In genomic region chr17:42387221-42387657, GRCh38 we compare ENCODE assay signal across 8 cellular contexts. TPM values are rescaled to one million over a fixed set of nuclear protein-coding genes. Genes with fewer than 3 reads are reported as not detected.
A peak's percentile ranks its signal among the peaks of the same experiment; 100 is the strongest.
DNase-seq lines count a peak whose midpoint lies in the region; ATAC-seq and TF ChIP-seq lines count a peak whose summit lies in the region.

No MANE protein-coding gene starts in this region.

- H3K79me2 ChIP-seq in OCI-LY7 (ENCODE audit: insufficient read depth, low read depth, low read length): no peaks in the 10 kb centered on the region; the same call in 1 of the 2 replicates

- H3K27me3 Mint-ChIP-seq in activated CD4-positive, alpha-beta T cell treated with anti-CD3 and anti-CD28 coated beads, Interleukin-2, amount 10 ng/mL, durations not matched to agents 24 days and 14 days: no peaks in the 10 kb centered on the region

- H3K4me3 ChIP-seq in OCI-LY7 (ENCODE audit: low read depth, low read length, poor library complexity, severe bottlenecking): peak overlapping the region; percentile 77
- peak overlapping the region; percentile 97 for H3K4me3 ChIP-seq in colonic mucosa
- H3K4me3 ChIP-seq in mesodermal cell (ENCODE audit: extremely low read depth, insufficient read depth, low read length, poor library complexity, severe bottlenecking): peak overlapping the region; percentile 97

- H3K9me3 Mint-ChIP-seq in activated CD4-positive, alpha-beta T cell treated with anti-CD3 and anti-CD28 coated beads, Interleukin-2, amount 10 ng/mL, durations not matched to agents 24 days and 14 days: no peaks in the 10 kb centered on the region

- H3K36me3 Mint-ChIP-seq in activated CD4-positive, alpha-beta T cell treated with anti-CD3 and anti-CD28 coated beads, Interleukin-2, amount 10 ng/mL, durations not matched to agents 24 days and 14 days (ENCODE audit: low read depth): peaks cover 30% of the 10 kb centered on the region

- H3K27ac ChIP-seq in OCI-LY7 (ENCODE audit: low read depth, low read length, poor library complexity, severe bottlenecking) (no peak overlapping the region), colonic mucosa (peak overlapping the region; percentile 100), mesodermal cell (ENCODE audit: low read depth, low read length, severe bottlenecking) (no peak overlapping the region)

- no peaks in the 10 kb centered on the region for H3K9me2 ChIP-seq in OCI-LY7 (ENCODE audit: insufficient read depth, low read length)

- peaks cover 25% of the 10 kb centered on the region for H3K4me1 ChIP-seq in OCI-LY7 (ENCODE audit: insufficient read depth, low read length, poor library complexity, severe bottlenecking)
- peaks cover 8% of the 10 kb centered on the region for H3K4me1 ChIP-seq in colonic mucosa
- no peaks in the 10 kb centered on the region for H3K4me1 ChIP-seq in mesodermal cell (ENCODE audit: control insufficient read depth, insufficient read depth, low read length, poor library complexity, severe bottlenecking)

- H4K20me1 ChIP-seq in OCI-LY7 (ENCODE audit: insufficient read depth, low read length): no peaks in the 10 kb centered on the region

- H2AFZ ChIP-seq in OCI-LY7 (ENCODE audit: low read length): peak overlapping the region; percentile 66; the same call in 1 of the 2 replicates

- no peak for TF ChIP-seq CTCF in OCI-LY7 (conservative IDR thresholded peaks at IDR 0.05; ENCODE audit: low read length)
- TF ChIP-seq CTCF in colonic mucosa (IDR thresholded peaks at IDR 0.05): no peak

- peak overlapping the region; percentile 100 for H3K27ac Mint-ChIP-seq in activated CD4-positive, alpha-beta T cell treated with anti-CD3 and anti-CD28 coated beads, Interleukin-2, amount 10 ng/mL, durations not matched to agents 24 days and 14 days

- ATAC-seq in HG03175 (IDR thresholded peaks at IDR 0.05; ENCODE audit: unreplicated experiment) (no peak), GM18519 (IDR thresholded peaks at IDR 0.05; ENCODE audit: low FRiP score, unreplicated experiment) (no peak)

- intact Hi-C loops in activated CD4-positive, alpha-beta T cell treated with anti-CD3 and anti-CD28 coated beads, Interleukin-2, amount 10 ng/mL, durations not matched to agents 24 days and 14 days (cut with micrococcal nuclease): loop anchor here (1.0 kb wide), 1 partner anchor 64 kb away; no protein-coding TSS in a partner anchor
- intact Hi-C loops in OCI-LY7 (cut with micrococcal nuclease; ENCODE audit: unreplicated experiment) (loop anchor here (10.0 kb wide), 1 partner anchor 272 kb away; the partner anchor contains the start of gene DHX58), colonic mucosa (cut with DNase I) (no loop called here)

- BruUV-seq in OCI-LY7 (replicated peaks; lab: Mats Ljungman, UMichigan): no TSS peak

- DNase-seq in activated CD4-positive, alpha-beta T cell treated with anti-CD3 and anti-CD28 coated beads, Interleukin-2, amount 10 ng/mL, durations not matched to agents 24 days and 14 days: peak; percentile 75
- no peak for DNase-seq in activated CD4-positive, alpha-beta T cell treated with anti-CD3 and anti-CD28 coated beads, Interleukin-2, amount 50 U/mL, for 1 hour
- no peak for DNase-seq in OCI-LY7 (ENCODE audit: low spot score)
- DNase-seq in colonic mucosa: peak; percentile 74
- no peak for DNase-seq in LoVo (ENCODE audit: low spot score)

- 17 to 19% methylated on average over 3 of the region's 7 CpGs for WGBS in mesodermal cell (ENCODE audit: insufficient coverage in 2 of 2), 2 experiments

- H3K4me3 Mint-ChIP-seq in activated CD4-positive, alpha-beta T cell treated with anti-CD3 and anti-CD28 coated beads, Interleukin-2, amount 10 ng/mL, durations not matched to agents 24 days and 14 days: peak overlapping the region; percentile 83

- H3K9ac ChIP-seq in colonic mucosa (ENCODE audit: low read depth in 2 of 2, low read length in 2 of 2): peak overlapping the region; percentile 82 to 92

- H3K9me3 ChIP-seq in OCI-LY7 (ENCODE audit: low read length): no peaks in the 10 kb centered on the region
- no peaks in the 10 kb centered on the region for H3K9me3 ChIP-seq in colonic mucosa
- no peaks in the 10 kb centered on the region for H3K9me3 ChIP-seq in mesodermal cell (ENCODE audit: control insufficient read depth, low read length)

- H3K27me3 ChIP-seq in colonic mucosa: no peaks in the 10 kb centered on the region

- peak overlapping the region; percentile 86 for H3K4me2 ChIP-seq in OCI-LY7 (ENCODE audit: low read length)

- CTCF ChIA-PET in OCI-LY7 (lab: Charles Lee; ENCODE audit: unreplicated experiment): no interaction called here

- H3K36me3 ChIP-seq in OCI-LY7 (ENCODE audit: insufficient read depth, low read length): no peaks in the 10 kb centered on the region
- H3K36me3 ChIP-seq in colonic mucosa: no peaks in the 10 kb centered on the region
- H3K36me3 ChIP-seq in mesodermal cell (ENCODE audit: control insufficient read depth, insufficient read depth, low read length): peaks cover 14% of the 10 kb centered on the region

- peaks cover 53% of the 10 kb centered on the region for H3K4me1 Mint-ChIP-seq in activated CD4-positive, alpha-beta T cell treated with anti-CD3 and anti-CD28 coated beads, Interleukin-2, amount 10 ng/mL, durations not matched to agents 24 days and 14 days

- POLR2A ChIA-PET in OCI-LY7 (lab: Charles Lee): interaction anchor here (1.5 kb wide), 1 partner anchor 12 kb away, joined by 4 read pairs; no protein-coding TSS in a partner anchor

RNA-seq across cellular contexts. Expression of gene STAT3, which starts 1.0 kb away (rescaled TPM):
- 252 and 258 TPM in 2 replicates for total RNA-seq in activated CD4-positive, alpha-beta T cell treated with anti-CD3 and anti-CD28 coated beads, Interleukin-2, amount 10 ng/mL, durations not matched to agents 24 days and 14 days
- total RNA-seq in OCI-LY7 (2014; rRNA removed; shearing (Covaris generic)): 11.4 and 14.8 TPM in 2 replicates
- 28.7 and 37.2 TPM in 2 replicates for total RNA-seq in OCI-LY7 (2022)
- total RNA-seq in colonic mucosa: 100 to 1,000 TPM; 137 to 216 TPM
- 45.9 TPM for polyA plus RNA-seq in mesodermal cell (2013, experiment 1 of 2)
- 39.3 TPM for polyA plus RNA-seq in mesodermal cell (2013, experiment 2 of 2)

RNA-seq across cellular contexts. Expression of gene CAVIN1, which starts 35.8 kb away (rescaled TPM):
- 2.4 and 2.7 TPM in 2 replicates for total RNA-seq in activated CD4-positive, alpha-beta T cell treated with anti-CD3 and anti-CD28 coated beads, Interleukin-2, amount 10 ng/mL, durations not matched to agents 24 days and 14 days
- not detected in 2 replicates for total RNA-seq in OCI-LY7 (2014; rRNA removed; shearing (Covaris generic))
- total RNA-seq in OCI-LY7 (2022) (0.08 TPM in 1 of 2 replicates, not detected in the other), colonic mucosa (10 to 100 TPM; 25.2 to 74.6 TPM)
- polyA plus RNA-seq in mesodermal cell (2013, experiment 1 of 2): 138 TPM
- 99.8 TPM for polyA plus RNA-seq in mesodermal cell (2013, experiment 2 of 2)

Comparison
In these comparisons a context has a peak if more than half of its experiments do, and no peak if none do; other contexts are left out.
1. DNase-seq: peak in activated CD4-positive, alpha-beta T cell treated with anti-CD3 and anti-CD28 coated beads, Interleukin-2, amount 10 ng/mL, durations not matched to agents 24 days and 14 days (single experiment) and colonic mucosa (single experiment); none in activated CD4-positive, alpha-beta T cell treated with anti-CD3 and anti-CD28 coated beads, Interleukin-2, amount 50 U/mL, for 1 hour (single experiment), OCI-LY7 (single experiment) and LoVo (single experiment).
2. Peak in every context shown above with its lines, with median percentiles within 50 percentile points of each other: H3K4me3 ChIP-seq.